ENCODE assay signal across 9 cellular contexts in the genomic region with DNA sequence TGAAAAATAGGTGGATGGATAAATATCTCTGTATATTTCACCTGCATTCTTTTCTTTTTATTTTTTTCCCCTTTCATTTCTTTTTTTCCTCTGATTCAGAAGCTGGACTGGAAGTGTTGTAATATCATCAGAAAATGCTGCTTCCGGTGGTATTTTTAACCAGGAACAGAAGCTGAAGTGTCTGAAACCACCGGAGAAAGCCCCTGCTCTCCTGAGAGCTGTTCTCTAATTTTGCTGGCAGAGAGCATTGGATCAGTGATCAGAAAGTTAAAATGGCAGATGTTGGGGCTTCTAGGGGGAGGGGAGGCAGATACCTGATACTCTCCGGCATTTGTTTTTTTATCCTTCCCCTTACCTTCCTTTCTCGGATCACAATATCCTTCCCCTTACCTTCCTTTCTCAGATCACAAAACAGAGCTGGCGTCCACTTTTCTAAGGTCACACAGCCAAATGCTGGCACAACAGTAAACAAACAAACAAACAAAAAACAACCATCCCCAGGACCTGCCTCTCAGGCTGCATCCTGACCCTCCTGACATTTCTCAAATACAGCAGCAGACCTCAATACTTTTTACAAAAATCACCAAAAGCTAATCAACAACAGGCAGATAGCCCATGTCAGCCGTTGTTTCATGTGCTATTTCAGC.
DNase-seq lines count a peak whose midpoint lies in the region; ATAC-seq, FAIRE-seq and TF ChIP-seq lines count a peak whose summit lies in the region.
"Had no signal": no experiment of that assay in that cellular context is flagged by ENCODE, and none has a peak within 500 bp of the region (broad histone marks: within the 10 kb centered on the region; RNA-seq: fewer than 3 reads in every experiment).

No MANE protein-coding gene starts in this region.

- H3K36me3 ChIP-seq in bronchial epithelial cell (ENCODE audit: control insufficient read depth, insufficient read depth, low read length), result no peaks in the 10 kb centered on the region
- H3K36me3 ChIP-seq in mucosa of rectum (ENCODE audit: control insufficient read depth in 2 of 2, insufficient read depth in 2 of 2, low read length in 2 of 2), result no peaks in the 10 kb centered on the region

- DNase-seq in stimulated activated CD4-positive, alpha-beta T cell treated with anti-CD3 and anti-CD28 coated beads, Interleukin-4, amount 100 ng/mL, for 24 hours, result peak; percentile 8
- no peak for DNase-seq in stimulated activated CD4-positive, alpha-beta T cell treated with anti-CD3 and anti-CD28 coated beads, Interleukin-2, amount 100 ng/mL, for 24 hours
- DNase-seq in NCI-H526 (lab: John Stamatoyannopoulos, UW) (peak; percentile 57 to 76), bronchial epithelial cell (ENCODE audit: low read depth) (peak; percentile 64)
- DNase-seq in stimulated activated CD4-positive, alpha-beta T cell treated with anti-CD3 and anti-CD28 coated beads, Interleukin-2, amount 100 ng/mL, for 48 hours, result no peak

- no peaks in the 10 kb centered on the region for H3K9me3 ChIP-seq in mucosa of rectum (ENCODE audit: control insufficient read depth in 2 of 2, low read length in 2 of 2)

- no peaks in the 10 kb centered on the region for H3K27me3 ChIP-seq in bronchial epithelial cell (ENCODE audit: control insufficient read depth, insufficient read depth, low read length)
- no peaks in the 10 kb centered on the region for H3K27me3 ChIP-seq in mucosa of rectum (ENCODE audit: control insufficient read depth in 2 of 2, insufficient read depth in 2 of 2, low read length in 2 of 2)

- H3K4me1 ChIP-seq in mucosa of rectum (ENCODE audit: control insufficient read depth in 2 of 2, insufficient read depth in 2 of 2, low read length in 2 of 2), result peaks cover 13 to 16% of the 10 kb centered on the region in 2 donors

- peak overlapping the region in 1 of 2 donors; percentile 44 for H3K9ac ChIP-seq in mucosa of rectum (ENCODE audit: low read depth in 1 of 2, low read length in 2 of 2)

- H3K4me3 ChIP-seq in bronchial epithelial cell (ENCODE audit: low read depth, low read length), result no peak overlapping the region
- peak overlapping the region in 1 of 2 donors; percentile 39 for H3K4me3 ChIP-seq in mucosa of rectum (ENCODE audit: low read length in 2 of 2)

- FAIRE-seq in bronchial epithelial cell (lab: Jason Lieb, UNC), result no peak
- FAIRE-seq: endometrium had no signal

- H3K27ac ChIP-seq in mucosa of rectum (ENCODE audit: low read depth in 2 of 2, low read length in 2 of 2), result peak overlapping the region; percentile 6 to 43

- TF ChIP-seq CTCF in bronchial epithelial cell (IDR thresholded peaks at IDR 0.05; ENCODE audit: insufficient read depth, low read length, severe bottlenecking), result no peak

- ATAC-seq in HG03457 (IDR thresholded peaks at IDR 0.05; ENCODE audit: unreplicated experiment) (no peak), GM21576 (IDR thresholded peaks at IDR 0.05; ENCODE audit: unreplicated experiment) (no peak)

Comparison
In these comparisons a context has a peak if more than half of its experiments do, and no peak if none do; other contexts are left out.
1. DNase-seq: peak in stimulated activated CD4-positive, alpha-beta T cell treated with anti-CD3 and anti-CD28 coated beads, Interleukin-4, amount 100 ng/mL, for 24 hours (single experiment), NCI-H526 (2 of 2) and bronchial epithelial cell (single experiment); none in stimulated activated CD4-positive, alpha-beta T cell treated with anti-CD3 and anti-CD28 coated beads, Interleukin-2, amount 100 ng/mL, for 24 hours (0 of 2) and stimulated activated CD4-positive, alpha-beta T cell treated with anti-CD3 and anti-CD28 coated beads, Interleukin-2, amount 100 ng/mL, for 48 hours (0 of 2).